Comparison of ENCODE assay signal across 18 cellular contexts in genomic region chr3:88301273-88302002, GRCh38.
"Had no signal": no experiment of that assay in that cellular context is flagged by ENCODE, and none has a peak within 500 bp of the region (broad histone marks: within the 10 kb centered on the region; RNA-seq: fewer than 3 reads in every experiment).

No MANE protein-coding gene starts in this region.

- H3K9me3 Mint-ChIP-seq: activated CD4-positive, alpha-beta memory T cell treated with anti-CD3 and anti-CD28 coated beads, Interleukin-2, amount 10 ng/mL, durations not matched to agents 7 days and 5 days had no signal

- H3K36me3 Mint-ChIP-seq: activated CD8-positive, alpha-beta memory T cell treated with anti-CD3 and anti-CD28 coated beads, Interleukin-2, amount 10 ng/mL, durations not matched to agents 7 days and 5 days; naive thymus-derived CD8-positive, alpha-beta T cell; stimulated activated effector memory CD8-positive, alpha-beta T cell treated with anti-CD3 and anti-CD28 coated beads, Interleukin-12 subunit alpha, Interleukin-12 subunit beta, amount 100 ng/mL, for 72 hours had no signal

- H3K27me3 ChIP-seq: breast epithelium, right lobe of liver, stomach, testis, upper lobe of left lung had no signal

- H3K79me2 ChIP-seq: parathyroid adenoma had no signal

- H3K4me1 ChIP-seq: breast epithelium, parathyroid adenoma, right lobe of liver, stomach, testis, upper lobe of left lung had no signal

- H3K36me3 ChIP-seq: breast epithelium, right lobe of liver, stomach, upper lobe of left lung had no signal

- H3K27me3 Mint-ChIP-seq: activated CD4-positive, alpha-beta memory T cell treated with anti-CD3 and anti-CD28 coated beads, Interleukin-2, amount 10 ng/mL, durations not matched to agents 7 days and 5 days; activated CD8-positive, alpha-beta memory T cell treated with anti-CD3 and anti-CD28 coated beads, Interleukin-2, amount 10 ng/mL, durations not matched to agents 7 days and 5 days; naive thymus-derived CD8-positive, alpha-beta T cell had no signal

- H3K4me1 Mint-ChIP-seq: activated CD4-positive, alpha-beta memory T cell treated with anti-CD3 and anti-CD28 coated beads, Interleukin-2, amount 10 ng/mL, durations not matched to agents 7 days and 5 days; activated CD8-positive, alpha-beta memory T cell treated with anti-CD3 and anti-CD28 coated beads, Interleukin-2, amount 10 ng/mL, durations not matched to agents 7 days and 5 days; stimulated activated effector memory CD8-positive, alpha-beta T cell treated with anti-CD3 and anti-CD28 coated beads, Interleukin-12 subunit alpha, Interleukin-12 subunit beta, amount 100 ng/mL, for 72 hours had no signal

- H3K4me3 Mint-ChIP-seq: activated CD4-positive, alpha-beta memory T cell treated with anti-CD3 and anti-CD28 coated beads, Interleukin-2, amount 10 ng/mL, durations not matched to agents 7 days and 5 days; activated CD8-positive, alpha-beta memory T cell treated with anti-CD3 and anti-CD28 coated beads, Interleukin-2, amount 10 ng/mL, durations not matched to agents 7 days and 5 days; activated naive CD4-positive, alpha-beta T cell treated with anti-CD3 and anti-CD28 coated beads for 36 hours; naive thymus-derived CD8-positive, alpha-beta T cell; stimulated activated effector memory CD8-positive, alpha-beta T cell treated with anti-CD3 and anti-CD28 coated beads, Interleukin-12 subunit alpha, Interleukin-12 subunit beta, amount 100 ng/mL, for 72 hours had no signal

- H3K27ac ChIP-seq: breast epithelium, parathyroid adenoma, right lobe of liver, stomach, testis, upper lobe of left lung had no signal

- H3K9me3 ChIP-seq: breast epithelium, right lobe of liver, testis, upper lobe of left lung had no signal

- H3K27ac Mint-ChIP-seq: activated CD4-positive, alpha-beta memory T cell treated with anti-CD3 and anti-CD28 coated beads, Interleukin-2, amount 10 ng/mL, durations not matched to agents 7 days and 5 days; activated CD8-positive, alpha-beta memory T cell treated with anti-CD3 and anti-CD28 coated beads, Interleukin-2, amount 10 ng/mL, durations not matched to agents 7 days and 5 days; activated naive CD4-positive, alpha-beta T cell treated with anti-CD3 and anti-CD28 coated beads for 36 hours; naive thymus-derived CD8-positive, alpha-beta T cell; stimulated activated effector memory CD8-positive, alpha-beta T cell treated with anti-CD3 and anti-CD28 coated beads, Interleukin-12 subunit alpha, Interleukin-12 subunit beta, amount 100 ng/mL, for 72 hours had no signal

- ATAC-seq: activated CD8-positive, alpha-beta memory T cell treated with anti-CD3 and anti-CD28 coated beads, Interleukin-2, amount 10 ng/mL, durations not matched to agents 7 days and 5 days; naive thymus-derived CD8-positive, alpha-beta T cell; right lobe of liver; stimulated activated effector memory CD8-positive, alpha-beta T cell treated with anti-CD3 and anti-CD28 coated beads, Interleukin-12 subunit alpha, Interleukin-12 subunit beta, amount 100 ng/mL, for 72 hours had no signal

- H2AFZ ChIP-seq: parathyroid adenoma had no signal

- DNase-seq: activated CD4-positive, alpha-beta memory T cell treated with anti-CD3 and anti-CD28 coated beads, Interleukin-2, amount 10 ng/mL, durations not matched to agents 7 days and 5 days; activated CD4-positive, alpha-beta T cell treated with anti-CD3 and anti-CD28 coated beads for 48 hours; activated CD4-positive, CD25-positive, alpha-beta regulatory T cell; activated CD8-positive, alpha-beta memory T cell treated with anti-CD3 and anti-CD28 coated beads, Interleukin-2, amount 10 ng/mL, durations not matched to agents 7 days and 5 days; activated naive CD4-positive, alpha-beta T cell treated with anti-CD3 and anti-CD28 coated beads for 36 hours; anterior cingulate cortex; cerebellar nuclear complex; effector CD4-positive, alpha-beta T cell; mesendoderm; naive thymus-derived CD8-positive, alpha-beta T cell; right lobe of liver; stimulated activated CD4-positive, alpha-beta T cell treated with anti-CD3 and anti-CD28 coated beads, Interleukin-4, amount 100 ng/mL, for 24 hours; stomach; testis; upper lobe of left lung had no signal

- H3K4me3 ChIP-seq: breast epithelium, right lobe of liver, stomach, testis, upper lobe of left lung had no signal
